In genomic region chr4:105022811-105023667, GRCh38 we compare ENCODE assay signal across 1 cellular context.
TF ChIP-seq lines count a peak whose summit lies in the region.

No MANE protein-coding gene starts in this region.

TF ChIP-seq in K562, 482 proteins besides CTCF, POLR2A, EP300 and RAD21 (continued from another document):
- TF ChIP-seq TFAP4 (CRISPR knock-in tag; IDR thresholded peaks at IDR 0.05; ENCODE audit: borderline replicate concordance) = peak; percentile 46; the same call in 1 of the 2 replicates
- peak; percentile 22 for TF ChIP-seq NFIC (IDR thresholded peaks at IDR 0.05)
- TF ChIP-seq CBFA2T3 (IDR thresholded peaks at IDR 0.05) = peak; percentile 29
- TF ChIP-seq SMARCA4 (IDR thresholded peaks at IDR 0.05) = peak; percentile 31; the same call in 1 of the 2 replicates
- peak; percentile 68; the same call in 1 of the 2 replicates for TF ChIP-seq ATF3 (IDR thresholded peaks at IDR 0.05)
- TF ChIP-seq ATF3 (CRISPR knock-in tag; conservative IDR thresholded peaks at IDR 0.05) = peak; percentile 68; the same call in 1 of the 2 replicates
- TF ChIP-seq USF1 (CRISPR knock-in tag; IDR thresholded peaks at IDR 0.05) = no peak
- TF ChIP-seq CHCHD3 (CRISPR knock-in tag; IDR thresholded peaks at IDR 0.05) = no peak
- peak in 1 of 2 experiments; percentile 36; a peak in 1 of 4 replicates for TF ChIP-seq FOXA3 (CRISPR knock-in tag; conservative IDR thresholded peaks at IDR 0.05 in 1 of 2, IDR thresholded peaks at IDR 0.05 in 1 of 2)
- TF ChIP-seq POLR2AphosphoS2 (IDR thresholded peaks at IDR 0.05; ENCODE audit: low read length) = no peak
- peak; percentile 17; the same call in 1 of the 2 replicates for TF ChIP-seq ATF7 (IDR thresholded peaks at IDR 0.05)
- 0 out of 2 replicates have a peak, but pooled peaks have one; percentile 9 for TF ChIP-seq VEZF1 (CRISPR knock-in tag; IDR thresholded peaks at IDR 0.05)
- TF ChIP-seq FOSL1 (tag; conservative IDR thresholded peaks at IDR 0.05) = peak; percentile 78
- TF ChIP-seq ZSCAN32 (CRISPR knock-in tag; IDR thresholded peaks at IDR 0.05) = 0 out of 2 replicates have a peak, but pooled peaks have one; percentile 13
- peak; percentile 85 for TF ChIP-seq ATF4 (CRISPR knock-in tag; IDR thresholded peaks at IDR 0.05)
- TF ChIP-seq GABPA (tag; conservative IDR thresholded peaks at IDR 0.05; ENCODE audit: low read depth) = peak; percentile 62
- 0 out of 2 replicates have a peak, but pooled peaks have one; percentile 14 for TF ChIP-seq ZNF511 (CRISPR knock-in tag; IDR thresholded peaks at IDR 0.05)
- TF ChIP-seq ATF2 (CRISPR knock-in tag; IDR thresholded peaks at IDR 0.05) = no peak
- peak; percentile 73; the same call in 1 of the 2 replicates for TF ChIP-seq ETV5 (CRISPR knock-in tag; IDR thresholded peaks at IDR 0.05; ENCODE audit: low read depth)
- TF ChIP-seq DPF2 (IDR thresholded peaks at IDR 0.05) = 0 out of 2 replicates have a peak, but pooled peaks have one; percentile 11
- TF ChIP-seq HNRNPH1 (optimal IDR thresholded peaks at IDR 0.05; ENCODE audit: low read depth, low read length) = no peak
- TF ChIP-seq ELF2 (CRISPR knock-in tag; IDR thresholded peaks at IDR 0.05) = no peak
- TF ChIP-seq CEBPG (CRISPR knock-in tag; IDR thresholded peaks at IDR 0.05) = peak; percentile 96
- peak; percentile 86 to 92 for TF ChIP-seq CEBPG (tag; conservative IDR thresholded peaks at IDR 0.05 in 1 of 2, IDR thresholded peaks at IDR 0.05 in 1 of 2)
- peak; percentile 57; the same call in 1 of the 2 replicates for TF ChIP-seq SMARCE1 (IDR thresholded peaks at IDR 0.05)
- no peak for TF ChIP-seq ZNF41 (CRISPR knock-in tag; conservative IDR thresholded peaks at IDR 0.05)
- no peak for TF ChIP-seq HES1 (IDR thresholded peaks at IDR 0.05; ENCODE audit: low read depth)
- peak; percentile 51; the same call in 1 of the 2 replicates for TF ChIP-seq ARID1B (IDR thresholded peaks at IDR 0.05)
- peak; percentile 69; the same call in 1 of the 2 replicates for TF ChIP-seq TCF3 (CRISPR knock-in tag; IDR thresholded peaks at IDR 0.05)
- no peak for TF ChIP-seq DEAF1 (CRISPR knock-in tag; IDR thresholded peaks at IDR 0.05)
- peak; percentile 52 for TF ChIP-seq NFE2 (IDR thresholded peaks at IDR 0.05; ENCODE audit: low read depth)
- peak; percentile 48; the same call in 1 of the 2 replicates for TF ChIP-seq C11orf30 (IDR thresholded peaks at IDR 0.05; ENCODE audit: low read depth)
- 0 out of 2 replicates have a peak, but pooled peaks have one; percentile 48 for TF ChIP-seq JUNB (CRISPR knock-in tag; conservative IDR thresholded peaks at IDR 0.05)
- TF ChIP-seq ATF1 (CRISPR knock-in tag; IDR thresholded peaks at IDR 0.05) = no peak
- TF ChIP-seq ATF1 (tag; IDR thresholded peaks at IDR 0.05) = 0 out of 2 replicates have a peak, but pooled peaks have one; percentile 11
- TF ChIP-seq TRIM24 (IDR thresholded peaks at IDR 0.05) = 0 out of 4 replicates have a peak, but pooled peaks of 1 of the 2 experiments have one; percentile 14
- TF ChIP-seq ZNF561 (CRISPR knock-in tag; conservative IDR thresholded peaks at IDR 0.05) = no peak
- no peak for TF ChIP-seq GATAD2A (IDR thresholded peaks at IDR 0.05)
- no peak for TF ChIP-seq ID3 (CRISPR knock-in tag; IDR thresholded peaks at IDR 0.05)
- 0 out of 2 replicates have a peak, but pooled peaks have one; percentile 15 for TF ChIP-seq ID3 (tag; IDR thresholded peaks at IDR 0.05)
- TF ChIP-seq CREM (IDR thresholded peaks at IDR 0.05; ENCODE audit: low read depth) = no peak
- TF ChIP-seq SMAD4 (CRISPR knock-in tag; conservative IDR thresholded peaks at IDR 0.05) = peak; percentile 39; the same call in 1 of the 2 replicates
- no peak for TF ChIP-seq HEY1 (CRISPR knock-in tag; IDR thresholded peaks at IDR 0.05; ENCODE audit: borderline replicate concordance)
- TF ChIP-seq ZNF316 (IDR thresholded peaks at IDR 0.05) = peak; percentile 26; the same call in 1 of the 2 replicates
- peak; percentile 38; the same call in 1 of the 2 replicates for TF ChIP-seq RBFOX2 (IDR thresholded peaks at IDR 0.05; ENCODE audit: low read depth, low read length)
- TF ChIP-seq JUND (IDR thresholded peaks at IDR 0.05; ENCODE audit: borderline replicate concordance, low read depth, low read length) = peak; percentile 1; the same call in 1 of the 2 replicates
- peak; percentile 75; the same call in 2 of the 3 replicates for TF ChIP-seq JUND (tag; IDR thresholded peaks at IDR 0.05; ENCODE audit: borderline replicate concordance, low read depth, low read length)
- TF ChIP-seq SP1 (CRISPR knock-in tag; IDR thresholded peaks at IDR 0.05) = peak; percentile 64; the same call in 1 of the 2 replicates
- 0 out of 2 replicates have a peak, but pooled peaks have one; percentile 43 for TF ChIP-seq ZBTB33 (CRISPR knock-in tag; IDR thresholded peaks at IDR 0.05)
- TF ChIP-seq CTBP1 (IDR thresholded peaks at IDR 0.05; ENCODE audit: borderline replicate concordance) = peak; percentile 62; the same call in 1 of the 2 replicates
- no peak for TF ChIP-seq ZNF146 (CRISPR knock-in tag; IDR thresholded peaks at IDR 0.05; ENCODE audit: unreplicated experiment)
- 0 out of 4 replicates have a peak, but pooled peaks of 1 of the 2 experiments have one; percentile 51 for TF ChIP-seq ZNF639 (CRISPR knock-in tag; conservative IDR thresholded peaks at IDR 0.05 in 1 of 2, IDR thresholded peaks at IDR 0.05 in 1 of 2)
